16 cellular contexts compared by ENCODE assay signal in genomic region chr6:121302882-121303281, GRCh38. TPM values are rescaled to one million over a fixed set of nuclear protein-coding genes. Genes with fewer than 3 reads are reported as not detected.
DNase-seq lines count a peak whose midpoint lies in the region; ATAC-seq lines count a peak whose summit lies in the region.
"Had no signal": no experiment of that assay in that cellular context is flagged by ENCODE, and none has a peak within 500 bp of the region (broad histone marks: within the 10 kb centered on the region; RNA-seq: fewer than 3 reads in every experiment).

No MANE protein-coding gene starts in this region.

- H3K36me3 Mint-ChIP-seq in activated naive CD4-positive, alpha-beta T cell treated with anti-CD3 and anti-CD28 coated beads for 36 hours (ENCODE audit: low read depth): peaks cover 12% of the 10 kb centered on the region
- H3K36me3 Mint-ChIP-seq: stimulated activated effector memory CD8-positive, alpha-beta T cell treated with anti-CD3 and anti-CD28 coated beads, Interleukin-12 subunit alpha, Interleukin-12 subunit beta, amount 100 ng/mL, for 72 hours had no signal

- no peaks in the 10 kb centered on the region for H3K4me1 Mint-ChIP-seq in activated naive CD4-positive, alpha-beta T cell treated with anti-CD3 and anti-CD28 coated beads for 36 hours (ENCODE audit: low read depth)
- H3K4me1 Mint-ChIP-seq: stimulated activated effector memory CD8-positive, alpha-beta T cell treated with anti-CD3 and anti-CD28 coated beads, Interleukin-12 subunit alpha, Interleukin-12 subunit beta, amount 100 ng/mL, for 72 hours had no signal

- ATAC-seq in GM18508 (IDR thresholded peaks at IDR 0.05; ENCODE audit: insufficient read depth, unreplicated experiment) (peak; percentile 52), GM19395 (IDR thresholded peaks at IDR 0.05; ENCODE audit: unreplicated experiment) (peak; percentile 79), HG02571 (IDR thresholded peaks at IDR 0.05; ENCODE audit: unreplicated experiment) (peak; percentile 74), HG03159 (IDR thresholded peaks at IDR 0.05; ENCODE audit: unreplicated experiment) (peak; percentile 66)
- ATAC-seq: stimulated activated effector memory CD8-positive, alpha-beta T cell treated with anti-CD3 and anti-CD28 coated beads, Interleukin-12 subunit alpha, Interleukin-12 subunit beta, amount 100 ng/mL, for 72 hours; upper lobe of right lung had no signal

- H3K9me3 Mint-ChIP-seq in activated naive CD4-positive, alpha-beta T cell treated with anti-CD3 and anti-CD28 coated beads for 36 hours: peaks cover 2% of the 10 kb centered on the region
- H3K9me3 Mint-ChIP-seq: stimulated activated effector memory CD8-positive, alpha-beta T cell treated with anti-CD3 and anti-CD28 coated beads, Interleukin-12 subunit alpha, Interleukin-12 subunit beta, amount 100 ng/mL, for 72 hours had no signal

- no peaks in the 10 kb centered on the region for H3K27me3 Mint-ChIP-seq in activated naive CD4-positive, alpha-beta T cell treated with anti-CD3 and anti-CD28 coated beads for 36 hours (ENCODE audit: low read depth)

- CTCF ChIA-PET in activated naive CD4-positive, alpha-beta T cell treated with anti-CD3 and anti-CD28 coated beads for 36 hours (lab: Charles Lee): interaction anchor here (0.6 kb wide), 1 partner anchor 528 kb away, joined by 3 read pairs; no protein-coding TSS in a partner anchor

- H3K27ac Mint-ChIP-seq in activated naive CD4-positive, alpha-beta T cell treated with anti-CD3 and anti-CD28 coated beads for 36 hours: no peak overlapping the region
- H3K27ac Mint-ChIP-seq: stimulated activated effector memory CD8-positive, alpha-beta T cell treated with anti-CD3 and anti-CD28 coated beads, Interleukin-12 subunit alpha, Interleukin-12 subunit beta, amount 100 ng/mL, for 72 hours had no signal

- intact Hi-C loops in activated naive CD4-positive, alpha-beta T cell treated with anti-CD3 and anti-CD28 coated beads for 36 hours (cut with micrococcal nuclease): no loop called here

- DNase-seq in activated gamma-delta T cell (lab: John Stamatoyannopoulos, UW) (no peak), DMS 273 (lab: John Stamatoyannopoulos, UW; ENCODE audit: unreplicated experiment) (no peak), NCI-H2196 treated with DMSO at 0.1 percent for 48 hours (lab: John Stamatoyannopoulos, UW; ENCODE audit: unreplicated experiment) (no peak)
- DNase-seq in activated naive CD4-positive, alpha-beta T cell treated with anti-CD3 and anti-CD28 coated beads for 36 hours: no peak
- DNase-seq: activated effector memory CD4-positive, alpha-beta T cell treated with anti-CD3 and anti-CD28 coated beads, Interleukin-2, amount 50 U/mL, for 16 hours; effector memory CD4-positive, alpha-beta T cell; NCI-H2107; right lobe of liver; SHP77 treated with DMSO at 0.1 percent for 48 hours; stimulated activated CD4-positive, alpha-beta T cell treated with anti-CD3 and anti-CD28 coated beads, Interleukin-4, amount 100 ng/mL, for 24 hours; upper lobe of right lung had no signal

- H3K4me3 Mint-ChIP-seq in activated naive CD4-positive, alpha-beta T cell treated with anti-CD3 and anti-CD28 coated beads for 36 hours: no peak overlapping the region
- H3K4me3 Mint-ChIP-seq: stimulated activated effector memory CD8-positive, alpha-beta T cell treated with anti-CD3 and anti-CD28 coated beads, Interleukin-12 subunit alpha, Interleukin-12 subunit beta, amount 100 ng/mL, for 72 hours had no signal

RNA-seq across cellular contexts. Expression of gene TBC1D32, which starts 31.4 kb away (rescaled TPM):
- 1 to 10 TPM; 6.9 to 8.2 TPM for total RNA-seq in activated naive CD4-positive, alpha-beta T cell treated with anti-CD3 and anti-CD28 coated beads for 36 hours
